8 cellular contexts compared by ENCODE assay signal in the genomic region with DNA sequence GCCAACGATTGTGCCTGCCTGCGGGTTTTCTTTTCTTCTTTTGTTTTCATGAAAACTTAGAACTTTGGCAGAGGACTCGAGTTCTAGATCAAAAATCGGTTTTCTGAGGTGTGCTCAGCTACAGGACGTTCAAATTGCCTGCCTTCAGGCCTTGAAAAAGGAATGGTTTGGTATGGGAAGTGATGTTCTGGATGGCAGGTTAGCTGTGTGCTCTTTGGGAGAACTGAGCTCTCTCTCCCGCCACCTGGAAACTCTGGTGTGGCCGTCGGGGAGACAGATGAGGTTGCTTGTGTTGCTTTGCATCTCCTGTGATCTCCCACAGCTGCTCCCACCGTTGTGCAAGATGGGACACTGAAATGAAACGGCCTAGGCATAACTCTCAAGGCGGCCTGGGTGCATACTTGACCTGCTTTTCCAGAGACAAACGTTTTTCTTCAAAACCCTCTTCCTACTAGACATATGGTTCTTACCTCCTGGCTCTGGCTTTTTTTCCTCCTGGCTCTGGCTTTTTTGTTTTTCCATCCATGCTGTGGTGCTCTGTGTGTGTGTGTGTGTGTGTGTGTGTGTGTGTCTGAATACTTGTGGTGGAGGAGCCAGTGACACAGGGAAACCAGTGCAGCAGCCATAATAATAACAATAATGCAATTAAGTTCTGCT. TPM values are rescaled to one million over a fixed set of nuclear protein-coding genes. Genes with fewer than 3 reads are reported as not detected.
A peak's percentile ranks its signal among the peaks of the same experiment; 100 is the strongest.
DNase-seq lines count a peak whose midpoint lies in the region; ATAC-seq and TF ChIP-seq lines count a peak whose summit lies in the region.

No MANE protein-coding gene starts in this region.

- H3K36me3 ChIP-seq in esophagus muscularis mucosa = no peaks in the 10 kb centered on the region

- peaks cover 6 to 53% (median 39%) of the 10 kb centered on the region in 4 donors for H3K4me1 ChIP-seq in esophagus muscularis mucosa

- no peak overlapping the region for H3K27ac Mint-ChIP-seq in T-helper 1 cell treated with Interleukin-12 subunit alpha and Interleukin-12 subunit beta and Interleukin-4 antibody, amounts not matched to agents 30 μg/mL and 1 μg/mL, for 36 hours
- peak overlapping the region; percentile 43 for H3K27ac Mint-ChIP-seq in nephron progenitor cell

- peak overlapping the region; percentile 80 for H3K4me3 Mint-ChIP-seq in T-helper 1 cell treated with Interleukin-12 subunit alpha and Interleukin-12 subunit beta and Interleukin-4 antibody, amounts not matched to agents 30 μg/mL and 1 μg/mL, for 36 hours
- peak overlapping the region; percentile 99 for H3K4me3 Mint-ChIP-seq in nephron progenitor cell

- no peaks in the 10 kb centered on the region for H3K9me3 Mint-ChIP-seq in T-helper 1 cell treated with Interleukin-12 subunit alpha and Interleukin-12 subunit beta and Interleukin-4 antibody, amounts not matched to agents 30 μg/mL and 1 μg/mL, for 36 hours
- H3K9me3 Mint-ChIP-seq in nephron progenitor cell = no peaks in the 10 kb centered on the region

- TF ChIP-seq EP300 in esophagus muscularis mucosa (IDR thresholded peaks at IDR 0.05) = no peak

- peaks cover 63% of the 10 kb centered on the region for H3K27me3 Mint-ChIP-seq in T-helper 1 cell treated with Interleukin-12 subunit alpha and Interleukin-12 subunit beta and Interleukin-4 antibody, amounts not matched to agents 30 μg/mL and 1 μg/mL, for 36 hours (ENCODE audit: low read depth)
- peaks cover 20% of the 10 kb centered on the region for H3K27me3 Mint-ChIP-seq in nephron progenitor cell (ENCODE audit: low read depth, poor library complexity)

- ATAC-seq in GM19023 (IDR thresholded peaks at IDR 0.05; ENCODE audit: unreplicated experiment) = no peak
- ATAC-seq in HG03097 (IDR thresholded peaks at IDR 0.05; ENCODE audit: low FRiP score, unreplicated experiment) = no peak

- peaks cover 13% of the 10 kb centered on the region for H3K4me1 Mint-ChIP-seq in T-helper 1 cell treated with Interleukin-12 subunit alpha and Interleukin-12 subunit beta and Interleukin-4 antibody, amounts not matched to agents 30 μg/mL and 1 μg/mL, for 36 hours (ENCODE audit: low read depth)
- peaks cover 56% of the 10 kb centered on the region for H3K4me1 Mint-ChIP-seq in nephron progenitor cell

- intact Hi-C loops in esophagus muscularis mucosa (cut with DNase I) = loop anchor here (5.0 to 10.0 kb wide), 4 partner anchors 70 to 300 kb away; no protein-coding TSS in a partner anchor

- H3K9me3 ChIP-seq in esophagus muscularis mucosa = no peaks in the 10 kb centered on the region

- no peak for TF ChIP-seq POLR2A in esophagus muscularis mucosa (IDR thresholded peaks at IDR 0.05; ENCODE audit: low read depth)

- H3K36me3 Mint-ChIP-seq in T-helper 1 cell treated with Interleukin-12 subunit alpha and Interleukin-12 subunit beta and Interleukin-4 antibody, amounts not matched to agents 30 μg/mL and 1 μg/mL, for 36 hours (ENCODE audit: low read depth) = no peaks in the 10 kb centered on the region
- peaks cover 10% of the 10 kb centered on the region for H3K36me3 Mint-ChIP-seq in nephron progenitor cell (ENCODE audit: low read depth)

- WGBS in esophagus muscularis mucosa = 38% methylated on average over 12 of the region's 12 CpGs

- TF ChIP-seq CTCF in esophagus muscularis mucosa (IDR thresholded peaks at IDR 0.05) (no peak), nephron progenitor cell (IDR thresholded peaks at IDR 0.05) (no peak)

- H3K27ac ChIP-seq in esophagus muscularis mucosa (replicated peaks in 1 of 4) = peak overlapping the region; percentile 81 to 83 (median 82)

- no peak for DNase-seq in T-helper 1 cell
- peak; percentile 30 for DNase-seq in SK-N-DZ (ENCODE audit: low spot score)
- DNase-seq in esophagus muscularis mucosa (ENCODE audit: extremely low spot score) = no peak
- peak; percentile 25 for DNase-seq in nephron progenitor cell
- DNase-seq in NCI-H2196 treated with DMSO at 0.1 percent for 48 hours (lab: John Stamatoyannopoulos, UW; ENCODE audit: unreplicated experiment) = no peak

- H3K4me3 ChIP-seq in esophagus muscularis mucosa = peak overlapping the region; percentile 81 to 99 (median 88)

- no peaks in the 10 kb centered on the region for H3K27me3 ChIP-seq in esophagus muscularis mucosa

RNA-seq across cellular contexts. Expression of gene FMNL2, which starts 2.0 kb away (rescaled TPM):
- polyA plus RNA-seq in SK-N-DZ (2014; cell fraction: cytosol; rRNA removed) = 37.4 and 44.0 TPM in 2 replicates
- 87.1 and 104 TPM in 2 replicates for polyA plus RNA-seq in SK-N-DZ (2014; cell fraction: nucleus; rRNA removed)
- total RNA-seq in esophagus muscularis mucosa = 10 to 100 TPM; 23.5 to 28.0 (median 23.8) TPM

Comparison
In these comparisons a context has a peak if more than half of its experiments do, and no peak if none do; other contexts are left out.
1. DNase-seq: peak in SK-N-DZ (single experiment) and nephron progenitor cell (single experiment); none in T-helper 1 cell (0 of 5), esophagus muscularis mucosa (single experiment) and NCI-H2196 treated with DMSO at 0.1 percent for 48 hours (single experiment).